In the genomic region with DNA sequence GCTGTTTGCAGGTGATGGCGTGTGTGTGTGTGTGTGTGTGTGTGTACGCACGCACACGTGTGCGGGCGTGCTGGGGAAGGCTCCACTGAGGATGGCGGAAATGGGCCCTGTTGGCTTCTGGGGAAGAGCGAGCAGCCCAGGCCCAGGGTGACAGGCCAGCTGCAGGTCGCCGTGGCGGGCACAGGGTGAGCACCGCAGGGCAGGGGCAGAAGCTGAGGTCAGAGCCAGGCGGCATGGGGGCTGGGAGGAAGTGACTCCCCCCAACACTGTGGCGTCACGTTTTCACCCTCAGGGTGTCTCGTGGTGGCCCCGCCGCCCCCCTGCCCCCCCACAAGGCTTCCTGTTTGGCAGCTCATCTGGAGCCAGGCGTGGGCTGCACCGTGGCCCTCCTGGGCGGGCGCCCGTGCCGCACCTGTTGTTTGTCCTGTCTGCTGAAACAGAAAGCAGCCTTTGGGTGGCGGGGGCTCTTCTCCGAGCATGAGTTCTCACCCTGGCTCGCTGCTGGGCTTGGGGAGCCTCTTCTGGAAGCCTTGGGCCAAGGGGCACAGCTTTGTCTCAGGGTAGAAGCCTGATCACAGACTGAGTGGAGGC, we compare ENCODE assay signal across 1 cellular context.
A peak's percentile ranks its signal among the peaks of the same experiment; 100 is the strongest.
TF ChIP-seq lines count a peak whose summit lies in the region.

No MANE protein-coding gene starts in this region.

TF ChIP-seq in K562, 482 proteins besides CTCF, POLR2A, EP300 and RAD21:
- TF ChIP-seq POLR2G (IDR thresholded peaks at IDR 0.05; ENCODE audit: low read depth, low read length) (peak; percentile 65), ZNF668 (CRISPR knock-in tag; IDR thresholded peaks at IDR 0.05) (no peak), RBFOX2 (IDR thresholded peaks at IDR 0.05; ENCODE audit: low read depth, low read length) (peak; percentile 63)
